In genomic region chr15:63405159-63405558, GRCh38 we compare ENCODE assay signal across 20 cellular contexts. TPM values are rescaled to one million over a fixed set of nuclear protein-coding genes. Genes with fewer than 3 reads are reported as not detected.
DNase-seq lines count a peak whose midpoint lies in the region; ATAC-seq, FAIRE-seq and TF ChIP-seq lines count a peak whose summit lies in the region.
"Had no signal": no experiment of that assay in that cellular context is flagged by ENCODE, and none has a peak within 500 bp of the region (broad histone marks: within the 10 kb centered on the region; RNA-seq: fewer than 3 reads in every experiment).

No MANE protein-coding gene starts in this region.

- no peaks in the 10 kb centered on the region for H3K79me2 ChIP-seq in GM12878 (ENCODE audit: control insufficient read depth, insufficient read depth, low read length)

- H3K27me3 ChIP-seq in MG63 (no peaks in the 10 kb centered on the region), GM12878 (replicated peaks in 1 of 2; ENCODE audit: control insufficient read depth in 2 of 2, insufficient read depth in 2 of 2, low read length in 1 of 2) (no peaks in the 10 kb centered on the region), skeletal muscle satellite cell (ENCODE audit: control insufficient read depth, insufficient read depth, low read length) (no peaks in the 10 kb centered on the region), SJCRH30 (peaks cover 4% of the 10 kb centered on the region; the same call in 1 of the 2 replicates)
- H3K27me3 ChIP-seq: foreskin keratinocyte, tibial nerve had no signal

- no peaks in the 10 kb centered on the region for H3K9me3 Mint-ChIP-seq in activated CD4-positive, alpha-beta T cell treated with anti-CD3 and anti-CD28 coated beads, Interleukin-2, amount 10 ng/mL, durations not matched to agents 7 days and 5 days
- H3K9me3 Mint-ChIP-seq: CD4-positive, alpha-beta T cell; stimulated activated memory B cell treated with anti-CD40 and anti-IgM and Interleukin-4, amounts not matched to agents 10 μg/mL and 1 μg/mL and 100 μg/mL, for 72 hours had no signal

- no peak overlapping the region for H3K9ac ChIP-seq in GM12878 (ENCODE audit: control insufficient read depth, insufficient read depth, low read length)
- H3K9ac ChIP-seq in skeletal muscle satellite cell (ENCODE audit: low read depth, low read length), result no peak overlapping the region

- H3K27ac Mint-ChIP-seq in activated CD4-positive, alpha-beta T cell treated with anti-CD3 and anti-CD28 coated beads, Interleukin-2, amount 10 ng/mL, durations not matched to agents 7 days and 5 days, result peak overlapping the region; percentile 42
- H3K27ac Mint-ChIP-seq: CD4-positive, alpha-beta T cell; stimulated activated memory B cell treated with anti-CD40 and anti-IgM and Interleukin-4, amounts not matched to agents 10 μg/mL and 1 μg/mL and 100 μg/mL, for 72 hours had no signal

- TF ChIP-seq POLR2A in GM12878 (IDR thresholded peaks at IDR 0.05; ENCODE audit: low read depth, low read length), result no peak

- TF ChIP-seq RAD21 in GM12878 (IDR thresholded peaks at IDR 0.05; ENCODE audit: insufficient read depth, low read depth, low read length), result no peak

- H3K27ac ChIP-seq in GM12878 (ENCODE audit: control insufficient read depth, insufficient read depth) (no peak overlapping the region), SJCRH30 (no peak overlapping the region)
- H3K27ac ChIP-seq: foreskin keratinocyte, tibial nerve had no signal

- H2AFZ ChIP-seq in GM12878 (ENCODE audit: control insufficient read depth, low read depth, low read length), result no peak overlapping the region

- H3K27me3 Mint-ChIP-seq in activated CD4-positive, alpha-beta T cell treated with anti-CD3 and anti-CD28 coated beads, Interleukin-2, amount 10 ng/mL, durations not matched to agents 7 days and 5 days, result no peaks in the 10 kb centered on the region
- H3K27me3 Mint-ChIP-seq: CD4-positive, alpha-beta T cell had no signal

- no TSS peak for BruUV-seq in GM12878 (replicated peaks; lab: Mats Ljungman, UMichigan)

- CTCF ChIA-PET in activated CD4-positive, alpha-beta T cell treated with anti-CD3 and anti-CD28 coated beads, Interleukin-2, amount 10 ng/mL, durations not matched to agents 7 days and 5 days (lab: Charles Lee), result interaction anchor here (0.6 kb wide), 2 partner anchors 129 to 1752 kb away, joined by 3 read pairs; no protein-coding TSS in a partner anchor
- CTCF ChIA-PET in GM12878 (lab: Yijun Ruan, JAX), result interaction anchor here (0.6 to 3.2 kb wide), 6 partner anchors 13 to 662 kb away, joined by 3 to 56 read pairs (median 4); no protein-coding TSS in a partner anchor

- in situ Hi-C loops in GM12878 (cut with MboI), result loop anchor here (5.0 kb wide), 1 partner anchor 358 kb away; no protein-coding TSS in a partner anchor

- no peak for TF ChIP-seq CTCF in GM12878 (IDR thresholded peaks at IDR 0.05 in 2 of 3, conservative IDR thresholded peaks at IDR 0.05 in 1 of 3; ENCODE audit: control insufficient read depth in 2 of 3, extremely low read depth in 1 of 3, insufficient read depth in 1 of 3, low read depth in 3 of 3, low read length in 3 of 3)

- intact Hi-C loops in GM12878 (cut with micrococcal nuclease; ENCODE audit: unreplicated experiment), result loop anchor here (10.0 kb wide), 1 partner anchor 250 kb away; the partner anchor contains the start of gene RPS27L

- no peaks in the 10 kb centered on the region for H4K20me1 ChIP-seq in GM12878 (ENCODE audit: control insufficient read depth, insufficient read depth)

- H3K9me3 ChIP-seq in MG63 (no peaks in the 10 kb centered on the region), GM12878 (replicated peaks; ENCODE audit: control insufficient read depth, insufficient read depth, low read length) (no peaks in the 10 kb centered on the region), skeletal muscle satellite cell (replicated peaks; ENCODE audit: low read length) (no peaks in the 10 kb centered on the region), SJCRH30 (replicated peaks) (no peaks in the 10 kb centered on the region)
- H3K9me3 ChIP-seq: tibial nerve had no signal

- DNase-seq in activated CD4-positive, alpha-beta T cell treated with anti-CD3 and anti-CD28 coated beads, Interleukin-2, amount 10 ng/mL, durations not matched to agents 7 days and 5 days, result no peak
- no peak for DNase-seq in activated CD4-positive, alpha-beta T cell treated with anti-CD3 and anti-CD28 coated beads, Interleukin-2, amount 50 U/mL, for 48 hours
- no peak for DNase-seq in MG63
- DNase-seq in GM12878 (ENCODE audit: low read depth, low spot score), result no peak
- DNase-seq in SJCRH30, result no peak
- no peak for DNase-seq in activated effector memory CD4-positive, alpha-beta T cell treated with Interleukin-2 at 50 U/mL for 16 hours
- DNase-seq in NCI-H146 treated with DMSO at 0.1 percent for 48 hours (lab: John Stamatoyannopoulos, UW; ENCODE audit: unreplicated experiment), result no peak
- DNase-seq: activated CD4-positive, alpha-beta T cell treated with anti-CD3 and anti-CD28 coated beads for 1 hour; activated naive CD4-positive, alpha-beta T cell; CD4-positive, alpha-beta T cell; DMS53; NCI-H1436 treated with DMSO at 0.1 percent for 48 hours; NCI-H345; nephron progenitor cell had no signal

- peak overlapping the region; percentile 26 for H3K4me3 ChIP-seq in MG63
- no peak overlapping the region for H3K4me3 ChIP-seq in GM12878
- peak overlapping the region; percentile 36 for H3K4me3 ChIP-seq in skeletal muscle satellite cell (ENCODE audit: low read length)
- no peak overlapping the region for H3K4me3 ChIP-seq in SJCRH30
- H3K4me3 ChIP-seq: tibial nerve had no signal

- no peaks in the 10 kb centered on the region for H3K36me3 Mint-ChIP-seq in activated CD4-positive, alpha-beta T cell treated with anti-CD3 and anti-CD28 coated beads, Interleukin-2, amount 10 ng/mL, durations not matched to agents 7 days and 5 days (ENCODE audit: low read depth)
- H3K36me3 Mint-ChIP-seq: stimulated activated memory B cell treated with anti-CD40 and anti-IgM and Interleukin-4, amounts not matched to agents 10 μg/mL and 1 μg/mL and 100 μg/mL, for 72 hours had no signal

- 39% methylated on average over 5 of the region's 5 CpGs for WGBS in GM12878 (ENCODE audit: insufficient coverage, insufficient replicate concordance, low lambda C conversion rate, missing lambda C conversion rate)

- no peak for TF ChIP-seq EP300 in GM12878 (IDR thresholded peaks at IDR 0.05; ENCODE audit: borderline replicate concordance in 1 of 2, control insufficient read depth in 1 of 2, low read depth in 2 of 2, low read length in 2 of 2)

- H3K4me2 ChIP-seq in GM12878 (ENCODE audit: control insufficient read depth, insufficient read depth) (no peak overlapping the region), skeletal muscle satellite cell (ENCODE audit: low read length) (peak overlapping the region; percentile 43)

- RAD21 ChIA-PET in GM12878 (lab: Charles Lee; ENCODE audit: unreplicated experiment), result interaction anchor here (0.6 to 2.8 kb wide), 5 partner anchors 110 to 357 kb away, joined by 3 to 20 read pairs (median 6); no protein-coding TSS in a partner anchor

- H3K4me1 ChIP-seq in GM12878 (ENCODE audit: control insufficient read depth, insufficient read depth, low read length) (no peaks in the 10 kb centered on the region), skeletal muscle satellite cell (ENCODE audit: control insufficient read depth, insufficient read depth, low read length) (peaks cover 27% of the 10 kb centered on the region), SJCRH30 (peaks cover 11% of the 10 kb centered on the region)

- no peak for FAIRE-seq in GM12878 (lab: Jason Lieb, UNC)

- POLR2A ChIA-PET in activated CD4-positive, alpha-beta T cell treated with anti-CD3 and anti-CD28 coated beads, Interleukin-2, amount 10 ng/mL, durations not matched to agents 7 days and 5 days (lab: Charles Lee), result interaction anchor here (0.6 kb wide), 1 partner anchor 21 kb away, joined by 4 read pairs; no protein-coding TSS in a partner anchor
- POLR2A ChIA-PET in GM12878 (lab: Charles Lee), result interaction anchor here (0.6 kb wide), 1 partner anchor 39 kb away, joined by 3 read pairs; no protein-coding TSS in a partner anchor

- H3K36me3 ChIP-seq in MG63, result no peaks in the 10 kb centered on the region
- H3K36me3 ChIP-seq in GM12878 (ENCODE audit: control insufficient read depth in 2 of 2, insufficient read depth in 2 of 2, low read length in 1 of 2), result no peaks in the 10 kb centered on the region
- H3K36me3 ChIP-seq in skeletal muscle satellite cell (ENCODE audit: insufficient read depth, low read length), result no peaks in the 10 kb centered on the region
- no peaks in the 10 kb centered on the region for H3K36me3 ChIP-seq in SJCRH30
- H3K36me3 ChIP-seq: tibial nerve had no signal

- peaks cover 9% of the 10 kb centered on the region for H3K4me1 Mint-ChIP-seq in activated CD4-positive, alpha-beta T cell treated with anti-CD3 and anti-CD28 coated beads, Interleukin-2, amount 10 ng/mL, durations not matched to agents 7 days and 5 days
- H3K4me1 Mint-ChIP-seq: stimulated activated memory B cell treated with anti-CD40 and anti-IgM and Interleukin-4, amounts not matched to agents 10 μg/mL and 1 μg/mL and 100 μg/mL, for 72 hours had no signal

- 0 out of 3 replicates have a peak, but pooled peaks have one; percentile 31 for ATAC-seq in GM12878
- ATAC-seq: Right ventricle myocardium inferior; stimulated activated memory B cell treated with anti-CD40 and anti-IgM and Interleukin-4, amounts not matched to agents 10 μg/mL and 1 μg/mL and 100 μg/mL, for 72 hours had no signal

- H3K4me3 Mint-ChIP-seq in activated CD4-positive, alpha-beta T cell treated with anti-CD3 and anti-CD28 coated beads, Interleukin-2, amount 10 ng/mL, durations not matched to agents 7 days and 5 days, result no peak overlapping the region
- H3K4me3 Mint-ChIP-seq: CD4-positive, alpha-beta T cell; nephron progenitor cell; stimulated activated memory B cell treated with anti-CD40 and anti-IgM and Interleukin-4, amounts not matched to agents 10 μg/mL and 1 μg/mL and 100 μg/mL, for 72 hours had no signal

- SMC1A ChIA-PET in GM12878 (lab: Charles Lee; ENCODE audit: uncharacterized antibody, unreplicated experiment), result interaction anchor here (0.6 to 2.3 kb wide), 14 partner anchors 9 to 650 kb away, joined by 3 to 21 read pairs (median 4); no protein-coding TSS in a partner anchor

RNA-seq across cellular contexts. Expression of gene CA12, which starts 23.5 kb away (rescaled TPM):
- total RNA-seq in activated CD4-positive, alpha-beta T cell treated with anti-CD3 and anti-CD28 coated beads, Interleukin-2, amount 10 ng/mL, durations not matched to agents 7 days and 5 days, result not detected
- 4.7 and 4.8 TPM in 2 replicates for total RNA-seq in MG63 (2014; rRNA removed; shearing (Covaris generic); ENCODE audit: low replicate concordance)
- 0.13 TPM in 1 of 2 replicates, not detected in the other for total RNA-seq in GM12878 (2013; cell fraction: nucleolus; rRNA removed)
- total RNA-seq in GM12878 (2014; rRNA removed), result 0.11 TPM in 1 of 2 replicates, not detected in the other
- total RNA-seq in GM12878 (2014; rRNA removed; fragmentation: Illumina TruSeq; extraction: Trizol), result not detected in 2 replicates
- total RNA-seq in GM12878 (2021), result 0.10 and 0.11 TPM in 2 replicates
- polyA plus RNA-seq in GM12878 (2011; ENCODE audit: low read depth), result not detected
- 0.03 TPM in 1 of 2 replicates, not detected in the other for polyA plus RNA-seq in GM12878 (2011; rRNA removed)
- polyA plus RNA-seq in GM12878 (2011; cell fraction: cytosol; rRNA removed), result not detected in 2 replicates
- polyA plus RNA-seq in GM12878 (2011; cell fraction: nucleus; rRNA removed), result not detected in 2 replicates
- polyA plus RNA-seq in GM12878 (2012), result 0.01 TPM in 1 of 2 replicates, not detected in the other
- not detected in 2 replicates for polyA plus RNA-seq in GM12878 (2014; fragmentation: Illumina TruSeq; extraction: Trizol)
- polyA plus RNA-seq in GM12878 (2014; fragmentation: Nextera tagmentation; extraction: Ambion mirVana), result not detected
- polyA plus RNA-seq in GM12878 (2014; rRNA removed), result not detected in 2 replicates
- polyA plus RNA-seq in GM12878 (2016; fragmentation: Nextera tagmentation; extraction: Ambion mirVana), result not detected
- polyA minus RNA-seq in GM12878 (2011; rRNA and poly(A)+ RNA removed), result not detected in 2 replicates
- 0.42 TPM in 1 of 2 replicates, not detected in the other for polyA minus RNA-seq in GM12878 (2011; cell fraction: cytosol; rRNA and poly(A)+ RNA removed)
- polyA minus RNA-seq in GM12878 (2011; cell fraction: nucleus; rRNA and poly(A)+ RNA removed), result not detected in 2 replicates
- 110 and 114 TPM in 2 replicates for total RNA-seq in skeletal muscle satellite cell (2012; rRNA removed)
- total RNA-seq in SJCRH30 (2014; rRNA removed; shearing (Covaris generic)), result 0.57 and 0.94 TPM in 2 replicates
- total RNA-seq: CD4-positive, alpha-beta T cell; T-helper 2 cell treated with Interferon-gamma antibody and Interleukin-4, amounts not matched to agents 100 ng/mL and 5 ng/mL, for 36 hours had no signal

Comparison
In these comparisons a context has a peak if more than half of its experiments do, and no peak if none do; other contexts are left out.
1. H3K4me3 ChIP-seq: peak in MG63 (single experiment) and skeletal muscle satellite cell (single experiment); none in GM12878 (single experiment) and SJCRH30 (single experiment).